Comparison of ENCODE assay signal across 8 cellular contexts in genomic region chr19:48445606-48446481, GRCh38. TPM values are rescaled to one million over a fixed set of nuclear protein-coding genes. Genes with fewer than 3 reads are reported as not detected.
DNase-seq lines count a peak whose midpoint lies in the region; TF ChIP-seq lines count a peak whose summit lies in the region.

Gene GRWD1 (plus strand): TSS chr19:48445983. CDS start chr19:48446006, 23 bp downstream.

- TF ChIP-seq POLR2A in NB4 (IDR thresholded peaks at IDR 0.05; ENCODE audit: extremely low read depth, insufficient read length), result peak; percentile 99

- peak within 1 kb of the TSS; percentile 88 for H3K4me3 Mint-ChIP-seq in HFFc6
- H3K4me3 Mint-ChIP-seq in activated naive CD4-positive, alpha-beta T cell treated with anti-CD3 and anti-CD28 coated beads, Interleukin-2, amount 10 ng/mL, durations not matched to agents 7 days and 5 days, result peak within 1 kb of the TSS; percentile 77

- CTCF ChIA-PET in activated naive CD4-positive, alpha-beta T cell treated with anti-CD3 and anti-CD28 coated beads, Interleukin-2, amount 10 ng/mL, durations not matched to agents 7 days and 5 days (lab: Charles Lee), result no interaction called here

- TF ChIP-seq CTCF in HFFc6 (IDR thresholded peaks at IDR 0.05), result peak; percentile 46; the same call in 1 of the 2 replicates
- TF ChIP-seq CTCF in NB4 (IDR thresholded peaks at IDR 0.05; ENCODE audit: low read depth, low read length), result peak; percentile 52

- DNase-seq in GF-D8 (lab: John Stamatoyannopoulos, UW) (peak; percentile 96), HFFc6 (peak; percentile 96), NB4 (ENCODE audit: low read depth) (peak; percentile 100), SK-N-MC (ENCODE audit: low read depth, low spot score) (peak; percentile 97), germinal center (ENCODE audit: low spot score) (peak; percentile 92), non-pigmented ciliary epithelial cell (ENCODE audit: low read depth) (peak; percentile 79), superior temporal gyrus (ENCODE audit: extremely low spot score) (peak; percentile 96)
- peak; percentile 98 for DNase-seq in activated naive CD4-positive, alpha-beta T cell treated with anti-CD3 and anti-CD28 coated beads, Interleukin-2, amount 10 ng/mL, durations not matched to agents 7 days and 5 days

- H3K9me3 ChIP-seq in SK-N-MC (ENCODE audit: low read depth, low read length), result no peaks in the 10 kb centered on the region

- no peaks in the 10 kb centered on the region; the same call in none of the 2 replicates for H3K27me3 Mint-ChIP-seq in HFFc6 (ENCODE audit: insufficient read depth)
- H3K27me3 Mint-ChIP-seq in activated naive CD4-positive, alpha-beta T cell treated with anti-CD3 and anti-CD28 coated beads, Interleukin-2, amount 10 ng/mL, durations not matched to agents 7 days and 5 days, result peaks cover 37% of the 10 kb centered on the region

- no peaks in the 10 kb centered on the region for H3K9me3 Mint-ChIP-seq in HFFc6
- H3K9me3 Mint-ChIP-seq in activated naive CD4-positive, alpha-beta T cell treated with anti-CD3 and anti-CD28 coated beads, Interleukin-2, amount 10 ng/mL, durations not matched to agents 7 days and 5 days, result no peaks in the 10 kb centered on the region

- peaks cover 41% of the 10 kb centered on the region for H3K36me3 ChIP-seq in SK-N-MC (ENCODE audit: insufficient read depth, low read length)

- H3K4me3 ChIP-seq in NB4 (ENCODE audit: low read depth, low read length) (peak within 1 kb of the TSS; percentile 82), SK-N-MC (peak within 1 kb of the TSS; percentile 93)

- H3K27ac Mint-ChIP-seq in HFFc6, result peak within 1 kb of the TSS; percentile 98
- H3K27ac Mint-ChIP-seq in activated naive CD4-positive, alpha-beta T cell treated with anti-CD3 and anti-CD28 coated beads, Interleukin-2, amount 10 ng/mL, durations not matched to agents 7 days and 5 days, result peak within 1 kb of the TSS; percentile 92

- H3K4me1 Mint-ChIP-seq in HFFc6 (ENCODE audit: low read depth), result peaks cover 16% of the 10 kb centered on the region
- peaks cover 39% of the 10 kb centered on the region for H3K4me1 Mint-ChIP-seq in activated naive CD4-positive, alpha-beta T cell treated with anti-CD3 and anti-CD28 coated beads, Interleukin-2, amount 10 ng/mL, durations not matched to agents 7 days and 5 days

- H3K9ac ChIP-seq in SK-N-MC (ENCODE audit: insufficient read length), result peak within 1 kb of the TSS; percentile 98

- peak within 1 kb of the TSS; percentile 80 for H3K27ac ChIP-seq in SK-N-MC

- peaks cover 13% of the 10 kb centered on the region for H3K36me3 Mint-ChIP-seq in HFFc6 (ENCODE audit: low read depth)
- H3K36me3 Mint-ChIP-seq in activated naive CD4-positive, alpha-beta T cell treated with anti-CD3 and anti-CD28 coated beads, Interleukin-2, amount 10 ng/mL, durations not matched to agents 7 days and 5 days, result peaks cover 25% of the 10 kb centered on the region

RNA-seq across cellular contexts. Expression of gene GRWD1, which starts in this region (rescaled TPM):
- 10 to 100 TPM; 36.2 to 53.5 (median 41.7) TPM for total RNA-seq in HFFc6 (2021; fragmentation: NEBNext Ultra II Directional; extraction: Animal tissue kit (Norgen Biotek cat#: 25700))

Comparison
In these comparisons a context has a peak if more than half of its experiments do, and no peak if none do; other contexts are left out.
1. Peak in every context shown above with its lines: DNase-seq, H3K4me3 ChIP-seq and H3K27ac ChIP-seq.